Comparison of ENCODE assay signal across 3 cellular contexts in genomic region chr4:103085555-103086196, GRCh38.
TF ChIP-seq lines count a peak whose summit lies in the region.

No MANE protein-coding gene starts in this region.

TF ChIP-seq in HepG2, 621 proteins besides CTCF, POLR2A, EP300 and RAD21:
- TF ChIP-seq CHD4 (IDR thresholded peaks at IDR 0.05; ENCODE audit: borderline replicate concordance, low read length): no peak
- TF ChIP-seq RFX5 (IDR thresholded peaks at IDR 0.05; ENCODE audit: low read depth, low read length): peak; percentile 65; the same call in 1 of the 2 replicates
- TF ChIP-seq AFF4 (CRISPR knock-in tag; IDR thresholded peaks at IDR 0.05): no peak
- no peak for TF ChIP-seq TGIF2 (CRISPR knock-in tag; IDR thresholded peaks at IDR 0.05)
- no peak for TF ChIP-seq ZNF253 (CRISPR knock-in tag; IDR thresholded peaks at IDR 0.05; ENCODE audit: borderline replicate concordance)
- no peak for TF ChIP-seq ZNF816 (CRISPR knock-in tag; IDR thresholded peaks at IDR 0.05; ENCODE audit: borderline replicate concordance)

TF ChIP-seq in K562, 482 proteins besides CTCF, POLR2A, EP300 and RAD21:
- TF ChIP-seq RFX5 (IDR thresholded peaks at IDR 0.05; ENCODE audit: low read depth, low read length) (peak; percentile 66; the same call in 1 of the 2 replicates), CREB1 (IDR thresholded peaks at IDR 0.05) (no peak), CREB1 (CRISPR knock-in tag; IDR thresholded peaks at IDR 0.05) (no peak)

TF ChIP-seq in GM12891, 5 proteins besides CTCF, POLR2A, EP300 and RAD21:
- TF ChIP-seq TAF1 (IDR thresholded peaks at IDR 0.05; ENCODE audit: low read depth, low read length) (no peak), SPI1 (IDR thresholded peaks at IDR 0.05; ENCODE audit: low read depth, low read length) (no peak), PAX5 (IDR thresholded peaks at IDR 0.05; ENCODE audit: insufficient read depth, low read length, severe bottlenecking) (no peak), POU2F2 (IDR thresholded peaks at IDR 0.05; ENCODE audit: low read depth, low read length) (no peak), POLR2AphosphoS5 (IDR thresholded peaks at IDR 0.05; ENCODE audit: low read depth, low read length) (no peak)
TF ChIP-seq in GM12891: peak in this region for 0.
